Comparison of ENCODE assay signal across 13 cellular contexts in the genomic region with DNA sequence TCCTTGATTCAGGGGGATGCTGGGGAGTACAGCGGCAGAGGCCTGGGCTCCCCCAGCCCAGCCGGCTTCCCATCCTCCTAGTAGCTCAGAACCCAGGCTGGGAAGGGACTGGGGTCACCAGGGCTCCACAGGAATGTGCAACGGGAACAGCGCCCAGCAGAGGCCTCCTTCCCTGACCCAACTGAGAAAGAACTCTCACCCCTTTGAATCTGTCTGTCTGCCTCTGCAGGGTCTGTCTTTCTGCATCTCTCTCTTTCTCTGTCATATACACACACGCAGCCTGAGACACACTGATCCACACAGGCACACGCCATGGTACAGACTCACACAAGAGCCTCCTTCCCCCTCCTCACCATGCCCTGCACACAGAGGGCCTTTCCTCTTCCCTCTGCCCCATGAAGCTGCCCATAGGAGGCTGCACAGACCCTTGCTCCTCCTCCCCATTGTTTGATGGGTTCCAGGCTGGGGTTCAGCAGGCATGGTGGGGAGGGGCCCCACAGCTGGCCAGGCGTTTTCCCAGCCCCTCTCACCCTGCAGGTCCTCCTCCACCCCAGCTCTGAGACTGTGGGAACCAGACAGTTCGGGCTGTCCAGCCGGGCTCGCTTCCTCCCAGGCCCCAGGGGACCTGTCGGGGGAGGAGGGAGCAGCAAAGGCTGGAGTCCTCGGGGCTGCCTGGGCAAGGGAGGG. TPM values are rescaled to one million over a fixed set of nuclear protein-coding genes. Genes with fewer than 3 reads are reported as not detected.
DNase-seq lines count a peak whose midpoint lies in the region; ATAC-seq and TF ChIP-seq lines count a peak whose summit lies in the region.
"Had no signal": no experiment of that assay in that cellular context is flagged by ENCODE, and none has a peak within 500 bp of the region (broad histone marks: within the 10 kb centered on the region; RNA-seq: fewer than 3 reads in every experiment).

No MANE protein-coding gene starts in this region.

- no TSS peak for BruUV-seq in OCI-LY7 (replicated peaks; lab: Mats Ljungman, UMichigan)

- H3K36me3 ChIP-seq in OCI-LY7 (ENCODE audit: insufficient read depth, low read length): no peaks in the 10 kb centered on the region

- H3K9me2 ChIP-seq in OCI-LY7 (ENCODE audit: insufficient read depth, low read length): no peaks in the 10 kb centered on the region

- intact Hi-C loops in OCI-LY7 (cut with micrococcal nuclease; ENCODE audit: unreplicated experiment): no loop called here

- POLR2A ChIA-PET in OCI-LY7 (lab: Charles Lee): no interaction called here

- CTCF ChIA-PET in OCI-LY7 (lab: Charles Lee; ENCODE audit: unreplicated experiment): interaction anchor here (0.5 kb wide), 1 partner anchor 11 kb away, joined by 5 read pairs; no protein-coding TSS in a partner anchor

- no peak overlapping the region for H3K27ac Mint-ChIP-seq in stimulated activated naive B cell treated with anti-CD40 and anti-IgM and Interleukin-4, amounts not matched to agents 10 μg/mL and 1 μg/mL and 100 μg/mL, for 72 hours
- H3K27ac Mint-ChIP-seq in activated naive CD4-positive, alpha-beta T cell treated with anti-CD3 and anti-CD28 coated beads, Interleukin-2, amount 50 U/mL, for 72 hours: no peak overlapping the region
- H3K27ac Mint-ChIP-seq: naive B cell had no signal

- no peaks in the 10 kb centered on the region for H3K27me3 Mint-ChIP-seq in stimulated activated naive B cell treated with anti-CD40 and anti-IgM and Interleukin-4, amounts not matched to agents 10 μg/mL and 1 μg/mL and 100 μg/mL, for 72 hours

- H3K27ac ChIP-seq in OCI-LY7 (ENCODE audit: low read depth, low read length, poor library complexity, severe bottlenecking): no peak overlapping the region

- no peaks in the 10 kb centered on the region for H3K9me3 ChIP-seq in OCI-LY7 (ENCODE audit: low read length)

- no peak overlapping the region for H3K4me2 ChIP-seq in OCI-LY7 (ENCODE audit: low read length)

- peaks cover 5 to 7% of the 10 kb centered on the region in 2 donors for H3K4me1 Mint-ChIP-seq in stimulated activated naive B cell treated with anti-CD40 and anti-IgM and Interleukin-4, amounts not matched to agents 10 μg/mL and 1 μg/mL and 100 μg/mL, for 72 hours

- DNase-seq in A172 (ENCODE audit: low spot score): peak; percentile 64
- DNase-seq in RPMI7951 (ENCODE audit: low read depth): peak; percentile 67
- DNase-seq in fibroblast of villous mesenchyme (ENCODE audit: low read depth): peak; percentile 81
- peak; percentile 48 for DNase-seq in myocyte (ENCODE audit: low read depth)
- no peak for DNase-seq in OCI-LY7 (ENCODE audit: low spot score)
- DNase-seq in HuH-7 (ENCODE audit: low spot score): no peak
- no peak for DNase-seq in stimulated activated naive B cell treated with anti-CD40 and anti-IgM and Interleukin-4, amounts not matched to agents 10 μg/mL and 1 μg/mL and 100 μg/mL, for 72 hours
- DNase-seq in activated naive CD4-positive, alpha-beta T cell treated with anti-CD3 and anti-CD28 coated beads, Interleukin-2, amount 50 U/mL, for 72 hours (ENCODE audit: low spot score in 2 of 2): no peak
- DNase-seq: 8988T; activated CD8-positive, alpha-beta memory T cell treated with anti-CD3 and anti-CD28 coated beads for 24 hours; effector memory CD4-positive, alpha-beta T cell; naive B cell; NCI-H1436 treated with DMSO at 0.1 percent for 48 hours had no signal

- no peaks in the 10 kb centered on the region for H4K20me1 ChIP-seq in OCI-LY7 (ENCODE audit: insufficient read depth, low read length)

- H3K36me3 Mint-ChIP-seq in stimulated activated naive B cell treated with anti-CD40 and anti-IgM and Interleukin-4, amounts not matched to agents 10 μg/mL and 1 μg/mL and 100 μg/mL, for 72 hours: no peaks in the 10 kb centered on the region
- no peaks in the 10 kb centered on the region for H3K36me3 Mint-ChIP-seq in activated naive CD4-positive, alpha-beta T cell treated with anti-CD3 and anti-CD28 coated beads, Interleukin-2, amount 50 U/mL, for 72 hours
- H3K36me3 Mint-ChIP-seq: naive B cell had no signal

- no peak overlapping the region for H2AFZ ChIP-seq in OCI-LY7 (ENCODE audit: low read length)

- TF ChIP-seq CTCF in fibroblast of villous mesenchyme (IDR thresholded peaks at IDR 0.05; ENCODE audit: insufficient read depth, low read depth, low read length): no peak
- TF ChIP-seq CTCF in OCI-LY7 (conservative IDR thresholded peaks at IDR 0.05; ENCODE audit: low read length): no peak

- H3K9me3 Mint-ChIP-seq in stimulated activated naive B cell treated with anti-CD40 and anti-IgM and Interleukin-4, amounts not matched to agents 10 μg/mL and 1 μg/mL and 100 μg/mL, for 72 hours: no peaks in the 10 kb centered on the region
- H3K9me3 Mint-ChIP-seq in activated naive CD4-positive, alpha-beta T cell treated with anti-CD3 and anti-CD28 coated beads, Interleukin-2, amount 50 U/mL, for 72 hours: no peaks in the 10 kb centered on the region
- H3K9me3 Mint-ChIP-seq: naive B cell had no signal

- peaks cover 13% of the 10 kb centered on the region for H3K4me1 ChIP-seq in OCI-LY7 (ENCODE audit: insufficient read depth, low read length, poor library complexity, severe bottlenecking)

- H3K4me3 ChIP-seq in fibroblast of villous mesenchyme (ENCODE audit: low read depth, low read length): no peak overlapping the region
- H3K4me3 ChIP-seq in OCI-LY7 (ENCODE audit: low read depth, low read length, poor library complexity, severe bottlenecking): no peak overlapping the region

- no peak for ATAC-seq in stimulated activated naive B cell treated with anti-CD40 and anti-IgM and Interleukin-4, amounts not matched to agents 10 μg/mL and 1 μg/mL and 100 μg/mL, for 72 hours (replicated peaks)
- no peak for ATAC-seq in activated naive CD4-positive, alpha-beta T cell treated with anti-CD3 and anti-CD28 coated beads, Interleukin-2, amount 50 U/mL, for 72 hours

- no peak overlapping the region for H3K4me3 Mint-ChIP-seq in stimulated activated naive B cell treated with anti-CD40 and anti-IgM and Interleukin-4, amounts not matched to agents 10 μg/mL and 1 μg/mL and 100 μg/mL, for 72 hours
- H3K4me3 Mint-ChIP-seq: naive B cell had no signal

- no peaks in the 10 kb centered on the region for H3K79me2 ChIP-seq in OCI-LY7 (ENCODE audit: insufficient read depth, low read depth, low read length)

RNA-seq across cellular contexts. Expression of a gene that starts 2.8 kb away (rescaled TPM):
- 2.4 TPM in 1 of 2 replicates, not detected in the other for total RNA-seq in A172 (2014; rRNA removed; shearing (Covaris generic))
- total RNA-seq in RPMI7951 (2014; rRNA removed; shearing (Covaris generic)): 0.24 and 0.39 TPM in 2 replicates
- 1.7 and 2.9 TPM in 2 replicates for total RNA-seq in fibroblast of villous mesenchyme
- 0.56 and 0.99 TPM in 2 replicates for total RNA-seq in myocyte
- polyA plus RNA-seq in myocyte (2012): 13.0 TPM
- not detected in 2 replicates for total RNA-seq in OCI-LY7 (2014; rRNA removed; shearing (Covaris generic))
- total RNA-seq in OCI-LY7 (2022): not detected in 2 replicates
- total RNA-seq in activated naive CD4-positive, alpha-beta T cell treated with anti-CD3 and anti-CD28 coated beads, Interleukin-2, amount 50 U/mL, for 72 hours: not detected

RNA-seq across cellular contexts. Expression of a gene that starts 23.5 kb away (rescaled TPM):
- 0.55 and 0.91 TPM in 2 replicates for total RNA-seq in A172 (2014; rRNA removed; shearing (Covaris generic))
- 0.36 and 0.59 TPM in 2 replicates for total RNA-seq in RPMI7951 (2014; rRNA removed; shearing (Covaris generic))
- total RNA-seq in fibroblast of villous mesenchyme (under 0.01 and 0.32 TPM in 2 replicates), myocyte (0.10 and 0.13 TPM in 2 replicates), OCI-LY7 (2022) (0.61 and 0.67 TPM in 2 replicates)
- 0.04 TPM for polyA plus RNA-seq in myocyte (2012)
- 0.69 and 0.75 TPM in 2 replicates for total RNA-seq in OCI-LY7 (2014; rRNA removed; shearing (Covaris generic))
- total RNA-seq in activated naive CD4-positive, alpha-beta T cell treated with anti-CD3 and anti-CD28 coated beads, Interleukin-2, amount 50 U/mL, for 72 hours: under 1 TPM; 0.31 to 0.34 TPM

RNA-seq across cellular contexts. Expression of a gene that starts 27.7 kb away (rescaled TPM):
- 2.4 and 2.5 TPM in 2 replicates for total RNA-seq in A172 (2014; rRNA removed; shearing (Covaris generic))
- not detected in 2 replicates for total RNA-seq in RPMI7951 (2014; rRNA removed; shearing (Covaris generic))
- total RNA-seq in fibroblast of villous mesenchyme (0.32 TPM in 1 of 2 replicates, not detected in the other), myocyte (0.64 and 0.68 TPM in 2 replicates), OCI-LY7 (2022) (0.61 TPM in 1 of 2 replicates, not detected in the other)
- 0.40 TPM for polyA plus RNA-seq in myocyte (2012)
- total RNA-seq in OCI-LY7 (2014; rRNA removed; shearing (Covaris generic)): 0.19 and 1.5 TPM in 2 replicates
- not detected for total RNA-seq in activated naive CD4-positive, alpha-beta T cell treated with anti-CD3 and anti-CD28 coated beads, Interleukin-2, amount 50 U/mL, for 72 hours

RNA-seq across cellular contexts. Expression of a gene that starts 27.8 kb away (rescaled TPM):
- 0.12 and 0.24 TPM in 2 replicates for total RNA-seq in A172 (2014; rRNA removed; shearing (Covaris generic))
- not detected in 2 replicates for total RNA-seq in RPMI7951 (2014; rRNA removed; shearing (Covaris generic))
- total RNA-seq in fibroblast of villous mesenchyme: not detected in 2 replicates
- total RNA-seq in myocyte: not detected in 2 replicates
- 0.13 TPM for polyA plus RNA-seq in myocyte (2012)
- total RNA-seq in OCI-LY7 (2014; rRNA removed; shearing (Covaris generic)): not detected in 2 replicates
- total RNA-seq in OCI-LY7 (2022): not detected in 2 replicates
- total RNA-seq in activated naive CD4-positive, alpha-beta T cell treated with anti-CD3 and anti-CD28 coated beads, Interleukin-2, amount 50 U/mL, for 72 hours: not detected

Comparison
In these comparisons a context has a peak if more than half of its experiments do, and no peak if none do; other contexts are left out.
1. DNase-seq: peak in A172 (single experiment), RPMI7951 (single experiment), fibroblast of villous mesenchyme (single experiment) and myocyte (single experiment); none in OCI-LY7 (single experiment), HuH-7 (single experiment), stimulated activated naive B cell treated with anti-CD40 and anti-IgM and Interleukin-4, amounts not matched to agents 10 μg/mL and 1 μg/mL and 100 μg/mL, for 72 hours (single experiment) and activated naive CD4-positive, alpha-beta T cell treated with anti-CD3 and anti-CD28 coated beads, Interleukin-2, amount 50 U/mL, for 72 hours (0 of 2).